ENCODE assay signal across 11 cellular contexts in the genomic region with DNA sequence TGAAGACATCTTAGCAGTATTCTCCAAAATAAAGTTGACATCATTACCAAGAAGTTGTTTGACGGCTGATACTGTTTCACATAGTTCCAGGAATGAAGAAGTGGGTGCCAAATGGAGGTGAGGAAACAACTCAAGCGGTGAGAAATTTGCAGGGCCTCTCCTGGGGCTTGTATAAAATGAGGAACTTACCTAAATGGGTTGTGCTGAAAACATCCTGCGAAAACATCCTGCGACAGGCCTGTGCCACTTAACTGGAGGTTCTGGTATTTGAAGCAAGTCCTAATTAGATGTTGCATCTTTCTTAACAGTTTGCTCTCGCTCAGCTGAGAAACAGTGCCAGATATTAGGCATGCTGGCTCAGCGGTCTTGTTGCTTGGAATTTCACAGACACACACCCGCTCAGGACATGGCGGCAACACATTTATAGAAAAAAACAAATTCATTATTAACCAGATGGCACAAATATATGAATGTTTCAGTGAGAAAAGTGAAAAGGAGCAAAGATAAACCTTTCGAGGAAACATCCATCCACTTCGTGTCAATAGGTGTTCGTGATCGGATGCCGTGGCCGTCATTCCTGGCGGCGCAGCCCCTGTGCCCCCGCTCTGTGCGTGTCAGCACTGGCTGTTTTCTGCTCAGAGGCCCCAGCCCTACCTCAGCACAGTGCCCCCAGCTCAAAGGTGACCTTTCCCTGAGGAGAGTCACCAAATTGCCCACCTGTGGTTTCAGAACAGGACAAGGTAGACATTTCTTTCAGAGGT. TPM values are rescaled to one million over a fixed set of nuclear protein-coding genes. Genes with fewer than 3 reads are reported as not detected.
A peak's percentile ranks its signal among the peaks of the same experiment; 100 is the strongest.
DNase-seq lines count a peak whose midpoint lies in the region; ATAC-seq and TF ChIP-seq lines count a peak whose summit lies in the region.
"Had no signal": no experiment of that assay in that cellular context is flagged by ENCODE, and none has a peak within 500 bp of the region (broad histone marks: within the 10 kb centered on the region; RNA-seq: fewer than 3 reads in every experiment).

No MANE protein-coding gene starts in this region.

- peak; percentile 60 for ATAC-seq in GM21786 (IDR thresholded peaks at IDR 0.05; ENCODE audit: unreplicated experiment)
- peak; percentile 92 for ATAC-seq in memory B cell (ENCODE audit: low read depth)

- H3K27me3 ChIP-seq in DOHH2 (ENCODE audit: control insufficient read depth, low read length): no peaks in the 10 kb centered on the region
- H3K27me3 ChIP-seq: ascending aorta, tibial artery had no signal

- no peaks in the 10 kb centered on the region for H3K9me3 Mint-ChIP-seq in memory B cell

- H3K36me3 ChIP-seq in DOHH2 (ENCODE audit: control insufficient read depth, low read length): peaks cover 81% of the 10 kb centered on the region

- no peaks in the 10 kb centered on the region for H3K9me2 ChIP-seq in DOHH2 (replicated peaks; ENCODE audit: control insufficient read depth, low read length)

- no peak for TF ChIP-seq CTCF in DOHH2 (IDR thresholded peaks at IDR 0.05; ENCODE audit: low read depth, low read length, poor library complexity, severe bottlenecking)

- H3K4me1 Mint-ChIP-seq in memory B cell: peaks cover 43% of the 10 kb centered on the region

- H3K4me1 ChIP-seq in DOHH2 (ENCODE audit: control insufficient read depth, low read length): peaks cover 42% of the 10 kb centered on the region

- peak; percentile 35 for DNase-seq in SIG-M5 (lab: John Stamatoyannopoulos, UW)
- DNase-seq in memory B cell (ENCODE audit: low spot score in 2 of 2): peak; percentile 43 to 78
- DNase-seq in NCI-H1105 treated with DMSO at 0.1 percent for 48 hours (lab: John Stamatoyannopoulos, UW): no peak
- DNase-seq in nucleus accumbens (lab: John Stamatoyannopoulos, UW): no peak
- no peak for DNase-seq in COLO829 (ENCODE audit: low spot score)
- no peak for DNase-seq in occipital lobe (lab: John Stamatoyannopoulos, UW)
- DNase-seq: GOT3, tibial artery had no signal

- peaks cover 34% of the 10 kb centered on the region for H3K36me3 Mint-ChIP-seq in memory B cell

- H3K27me3 Mint-ChIP-seq in memory B cell: no peaks in the 10 kb centered on the region

- peaks cover 22% of the 10 kb centered on the region for H3K79me2 ChIP-seq in DOHH2 (ENCODE audit: control insufficient read depth, low read length)

- peaks cover 16% of the 10 kb centered on the region; the same call in 1 of the 2 replicates for H4K20me1 ChIP-seq in DOHH2 (ENCODE audit: control insufficient read depth, insufficient read depth, low read depth, low read length)

- H3K4me3 Mint-ChIP-seq in memory B cell: peak overlapping the region; percentile 72

- peak overlapping the region; percentile 42 for H3K4me2 ChIP-seq in DOHH2 (ENCODE audit: low read length)

- no peaks in the 10 kb centered on the region for H3K9me3 ChIP-seq in DOHH2 (ENCODE audit: control insufficient read depth, insufficient read depth, low read length)
- H3K9me3 ChIP-seq: ascending aorta, tibial artery had no signal

- H3K27ac ChIP-seq in DOHH2 (ENCODE audit: low read depth, low read length): peak overlapping the region; percentile 46
- H3K27ac ChIP-seq: ascending aorta, tibial artery had no signal

- peak overlapping the region; percentile 7; the same call in 1 of the 2 replicates for H3K4me3 ChIP-seq in DOHH2 (ENCODE audit: low read length)
- H3K4me3 ChIP-seq: ascending aorta, tibial artery had no signal

- peaks cover 8% of the 10 kb centered on the region; the same call in 1 of the 2 replicates for H3F3A ChIP-seq in DOHH2 (ENCODE audit: control insufficient read depth, insufficient read depth)

- peak overlapping the region; percentile 99 for H3K27ac Mint-ChIP-seq in memory B cell

RNA-seq across cellular contexts. Expression of gene CDC123, which starts 48.1 kb away (rescaled TPM):
- 105 TPM for total RNA-seq in occipital lobe

RNA-seq across cellular contexts. Expression of gene NUDT5, which starts 48.3 kb away (rescaled TPM):
- total RNA-seq in occipital lobe: 22.0 TPM

Comparison
In these comparisons a context has a peak if more than half of its experiments do, and no peak if none do; other contexts are left out.
1. DNase-seq: peak in SIG-M5 (single experiment) and memory B cell (2 of 2); none in NCI-H1105 treated with DMSO at 0.1 percent for 48 hours (single experiment), nucleus accumbens (0 of 56), COLO829 (single experiment) and occipital lobe (single experiment).